ENCODE assay signal across 16 cellular contexts in genomic region chr1:235019456-235019855, GRCh38.
DNase-seq lines count a peak whose midpoint lies in the region; ATAC-seq and TF ChIP-seq lines count a peak whose summit lies in the region.
"Had no signal": no experiment of that assay in that cellular context is flagged by ENCODE, and none has a peak within 500 bp of the region (broad histone marks: within the 10 kb centered on the region; RNA-seq: fewer than 3 reads in every experiment).

No MANE protein-coding gene starts in this region.

- H3K27me3 Mint-ChIP-seq in activated T-cell treated with anti-CD3 and anti-CD28 coated beads, Interleukin-2, amount 50 U/mL, for 72 hours (ENCODE audit: low read depth) = no peaks in the 10 kb centered on the region
- H3K27me3 Mint-ChIP-seq in activated naive CD8-positive, alpha-beta T cell treated with anti-CD3 and anti-CD28 coated beads for 36 hours = no peaks in the 10 kb centered on the region
- H3K27me3 Mint-ChIP-seq: CD8-positive, alpha-beta memory T cell had no signal

- H3K27ac Mint-ChIP-seq in activated T-cell treated with anti-CD3 and anti-CD28 coated beads, Interleukin-2, amount 50 U/mL, for 72 hours = peak overlapping the region; percentile 86
- peak overlapping the region; percentile 80 for H3K27ac Mint-ChIP-seq in activated naive CD8-positive, alpha-beta T cell treated with anti-CD3 and anti-CD28 coated beads for 36 hours
- H3K27ac Mint-ChIP-seq in stimulated activated effector memory CD8-positive, alpha-beta T cell treated with anti-CD3 and anti-CD28 coated beads, Interleukin-12 subunit alpha, Interleukin-12 subunit beta, amount 100 ng/mL, for 72 hours = peak overlapping the region; percentile 27

- TF ChIP-seq POLR2A in erythroblast (IDR thresholded peaks at IDR 0.05; ENCODE audit: low read length) = no peak

- peaks cover 15 to 25% of the 10 kb centered on the region in 2 donors for H3K36me3 Mint-ChIP-seq in activated T-cell treated with anti-CD3 and anti-CD28 coated beads, Interleukin-2, amount 50 U/mL, for 72 hours (ENCODE audit: insufficient read depth in 2 of 2)
- H3K36me3 Mint-ChIP-seq in activated naive CD8-positive, alpha-beta T cell treated with anti-CD3 and anti-CD28 coated beads for 36 hours = peaks cover 34% of the 10 kb centered on the region
- peaks cover 6% of the 10 kb centered on the region for H3K36me3 Mint-ChIP-seq in stimulated activated effector memory CD8-positive, alpha-beta T cell treated with anti-CD3 and anti-CD28 coated beads, Interleukin-12 subunit alpha, Interleukin-12 subunit beta, amount 100 ng/mL, for 72 hours

- H3K9me3 Mint-ChIP-seq in activated T-cell treated with anti-CD3 and anti-CD28 coated beads, Interleukin-2, amount 50 U/mL, for 72 hours = peaks cover 2 to 7% of the 10 kb centered on the region in 2 donors
- H3K9me3 Mint-ChIP-seq in activated naive CD8-positive, alpha-beta T cell treated with anti-CD3 and anti-CD28 coated beads for 36 hours = peaks cover 27% of the 10 kb centered on the region
- peaks cover 8% of the 10 kb centered on the region for H3K9me3 Mint-ChIP-seq in stimulated activated effector memory CD8-positive, alpha-beta T cell treated with anti-CD3 and anti-CD28 coated beads, Interleukin-12 subunit alpha, Interleukin-12 subunit beta, amount 100 ng/mL, for 72 hours

- no peak for ATAC-seq in activated T-cell treated with anti-CD3 and anti-CD28 coated beads, Interleukin-2, amount 50 U/mL, for 72 hours (replicated peaks in 1 of 2)
- no peak for ATAC-seq in stimulated activated effector memory CD8-positive, alpha-beta T cell treated with anti-CD3 and anti-CD28 coated beads, Interleukin-12 subunit alpha, Interleukin-12 subunit beta, amount 100 ng/mL, for 72 hours
- ATAC-seq: HCT116 had no signal

- DNase-seq in activated T-cell treated with anti-CD3 and anti-CD28 coated beads, Interleukin-2, amount 50 U/mL, for 72 hours = no peak
- DNase-seq in activated T-cell treated with anti-CD3 and anti-CD28 coated beads for 4 hours (no peak), mesenteric fat pad (ENCODE audit: low spot score) (peak; percentile 26), erythroblast (lab: John Stamatoyannopoulos, UW) (no peak), retina (no peak), activated gamma-delta T cell (lab: John Stamatoyannopoulos, UW) (no peak)
- no peak for DNase-seq in activated naive CD8-positive, alpha-beta T cell treated with anti-CD3 and anti-CD28 coated beads for 36 hours
- no peak for DNase-seq in stimulated activated effector memory CD8-positive, alpha-beta T cell treated with anti-CD3 and anti-CD28 coated beads, Interleukin-12 subunit alpha, Interleukin-12 subunit beta, amount 100 ng/mL, for 72 hours (ENCODE audit: low spot score in 2 of 2)
- DNase-seq: activated effector memory CD4-positive, alpha-beta T cell treated with Interleukin-2 at 50 U/mL for 16 hours; CD8-positive, alpha-beta memory T cell; cortex of kidney; DND-41; Karpas-422; left ventricle myocardium inferior; NCI-H748 treated with DMSO at 0.1 percent for 48 hours had no signal

- H3K4me3 Mint-ChIP-seq in activated T-cell treated with anti-CD3 and anti-CD28 coated beads, Interleukin-2, amount 50 U/mL, for 72 hours = peak overlapping the region; percentile 54 to 83
- H3K4me3 Mint-ChIP-seq in activated naive CD8-positive, alpha-beta T cell treated with anti-CD3 and anti-CD28 coated beads for 36 hours = no peak overlapping the region
- H3K4me3 Mint-ChIP-seq in stimulated activated effector memory CD8-positive, alpha-beta T cell treated with anti-CD3 and anti-CD28 coated beads, Interleukin-12 subunit alpha, Interleukin-12 subunit beta, amount 100 ng/mL, for 72 hours = peak overlapping the region; percentile 33
- H3K4me3 Mint-ChIP-seq: CD8-positive, alpha-beta memory T cell had no signal

- peaks cover 88% of the 10 kb centered on the region for H3K4me1 Mint-ChIP-seq in activated T-cell treated with anti-CD3 and anti-CD28 coated beads, Interleukin-2, amount 50 U/mL, for 72 hours (ENCODE audit: low read depth)
- H3K4me1 Mint-ChIP-seq in activated naive CD8-positive, alpha-beta T cell treated with anti-CD3 and anti-CD28 coated beads for 36 hours = peaks cover 64% of the 10 kb centered on the region
- H3K4me1 Mint-ChIP-seq in stimulated activated effector memory CD8-positive, alpha-beta T cell treated with anti-CD3 and anti-CD28 coated beads, Interleukin-12 subunit alpha, Interleukin-12 subunit beta, amount 100 ng/mL, for 72 hours = peaks cover 76% of the 10 kb centered on the region

Comparison
In these comparisons a context has a peak if more than half of its experiments do, and no peak if none do; other contexts are left out.
1. H3K27ac Mint-ChIP-seq: peak in every context shown above with its lines; median percentile 86 in activated T-cell treated with anti-CD3 and anti-CD28 coated beads, Interleukin-2, amount 50 U/mL, for 72 hours; 80 in activated naive CD8-positive, alpha-beta T cell treated with anti-CD3 and anti-CD28 coated beads for 36 hours; 27 in stimulated activated effector memory CD8-positive, alpha-beta T cell treated with anti-CD3 and anti-CD28 coated beads, Interleukin-12 subunit alpha, Interleukin-12 subunit beta, amount 100 ng/mL, for 72 hours.